Comparison of ENCODE assay signal across 12 cellular contexts in genomic region chr14:103483600-103483999, GRCh38. TPM values are rescaled to one million over a fixed set of nuclear protein-coding genes. Genes with fewer than 3 reads are reported as not detected.
DNase-seq lines count a peak whose midpoint lies in the region; ATAC-seq and TF ChIP-seq lines count a peak whose summit lies in the region.
"Had no signal": no experiment of that assay in that cellular context is flagged by ENCODE, and none has a peak within 500 bp of the region (broad histone marks: within the 10 kb centered on the region; RNA-seq: fewer than 3 reads in every experiment).

No MANE protein-coding gene starts in this region.

- no peaks in the 10 kb centered on the region for H3K9me3 ChIP-seq in PC-3 (ENCODE audit: low read length)
- H3K9me3 ChIP-seq: suprapubic skin had no signal

- H3K79me2 ChIP-seq in PC-3 (ENCODE audit: low read length): no peaks in the 10 kb centered on the region

- H4K20me1 ChIP-seq in PC-3 (ENCODE audit: low read length): no peaks in the 10 kb centered on the region

- intact Hi-C loops in PC-3 (cut with micrococcal nuclease): no loop called here

- peaks cover 20% of the 10 kb centered on the region; the same call in 1 of the 2 replicates for H3K36me3 ChIP-seq in PC-3 (ENCODE audit: low read depth, low read length)

- peak; percentile 98 for ATAC-seq in PC-3
- ATAC-seq in HG03039 (IDR thresholded peaks at IDR 0.05; ENCODE audit: unreplicated experiment): no peak
- ATAC-seq in HG03025 (IDR thresholded peaks at IDR 0.05; ENCODE audit: low FRiP score, unreplicated experiment): no peak
- ATAC-seq: naive thymus-derived CD8-positive, alpha-beta T cell had no signal

- no peak overlapping the region for H3K9ac ChIP-seq in PC-3 (ENCODE audit: low read length)

- H3K27ac ChIP-seq in PC-3 (ENCODE audit: low read length): peak overlapping the region; percentile 56
- H3K27ac ChIP-seq: suprapubic skin had no signal

- CTCF ChIA-PET in PC-3 (lab: Charles Lee): no interaction called here

- no peak overlapping the region for H2AFZ ChIP-seq in PC-3 (ENCODE audit: low read length)

- H3F3A ChIP-seq in PC-3 (ENCODE audit: low read length, unreplicated experiment): peaks cover 3% of the 10 kb centered on the region

- POLR2A ChIA-PET in PC-3 (lab: Charles Lee; ENCODE audit: unreplicated experiment): interaction anchor here (0.7 kb wide), 1 partner anchor 450 kb away, joined by 4 read pairs; no protein-coding TSS in a partner anchor

- no peaks in the 10 kb centered on the region for H3K9me2 ChIP-seq in PC-3 (replicated peaks; ENCODE audit: low read length)

- peaks cover 15% of the 10 kb centered on the region for H3K4me1 ChIP-seq in PC-3 (ENCODE audit: insufficient read depth, low read length)

- no TSS peak for BruUV-seq in PC-3 (replicated peaks; lab: Mats Ljungman, UMichigan)

- TF ChIP-seq CTCF in PC-3 (conservative IDR thresholded peaks at IDR 0.05; ENCODE audit: low read depth, low read length): no peak

- DNase-seq in GOT3 (lab: John Stamatoyannopoulos, UW): peak; percentile 1
- peak; percentile 98 for DNase-seq in PC-3
- DNase-seq in dermis microvascular lymphatic vessel endothelial cell (ENCODE audit: low read depth in 2 of 2): peak; percentile 58 to 80
- DNase-seq in pulmonary artery endothelial cell (ENCODE audit: low read depth, low spot score): peak; percentile 30
- no peak for DNase-seq in GM19240 (ENCODE audit: insufficient read length, low spot score)
- DNase-seq: KBM-7; naive thymus-derived CD8-positive, alpha-beta T cell; NCI-H524; stimulated activated CD4-positive, alpha-beta T cell treated with anti-CD3 and anti-CD28 coated beads, Interleukin-2, amount 100 ng/mL, for 24 hours had no signal

- H3K27me3 ChIP-seq in PC-3 (ENCODE audit: low read length): no peaks in the 10 kb centered on the region
- H3K27me3 ChIP-seq: suprapubic skin had no signal

- H3K4me2 ChIP-seq in PC-3 (ENCODE audit: low read length): peak overlapping the region; percentile 62

- peak overlapping the region; percentile 16; the same call in 1 of the 2 replicates for H3K4me3 ChIP-seq in PC-3 (ENCODE audit: low read length)
- H3K4me3 ChIP-seq: suprapubic skin had no signal

RNA-seq across cellular contexts. Expression of gene CKB, which starts 39.0 kb away (rescaled TPM):
- total RNA-seq in PC-3 (2014; rRNA removed) (299 and 324 TPM in 2 replicates), dermis microvascular lymphatic vessel endothelial cell (3.0 and 4.0 TPM in 2 replicates), pulmonary artery endothelial cell (3.4 and 3.9 TPM in 2 replicates)

RNA-seq across cellular contexts. Expression of gene TRMT61A, which starts 45.4 kb away (rescaled TPM):
- total RNA-seq in PC-3 (2014; rRNA removed): 51.2 and 72.9 TPM in 2 replicates
- 3.7 and 8.2 TPM in 2 replicates for total RNA-seq in dermis microvascular lymphatic vessel endothelial cell
- total RNA-seq in pulmonary artery endothelial cell: 7.9 and 9.7 TPM in 2 replicates

Comparison
In these comparisons a context has a peak if more than half of its experiments do, and no peak if none do; other contexts are left out.
1. RNA of gene CKB, which starts 39.0 kb away (total RNA-seq): 299 to 324 TPM in PC-3; 3.4 to 3.9 TPM in pulmonary artery endothelial cell and 3.0 to 4.0 TPM in dermis microvascular lymphatic vessel endothelial cell; every median in the first group is over 10 times any median in the second.